In genomic region chr6:56690519-56691200, GRCh38 we compare ENCODE assay signal across 11 cellular contexts. TPM values are rescaled to one million over a fixed set of nuclear protein-coding genes. Genes with fewer than 3 reads are reported as not detected.
DNase-seq lines count a peak whose midpoint lies in the region; ATAC-seq and TF ChIP-seq lines count a peak whose summit lies in the region.
"Had no signal": no experiment of that assay in that cellular context is flagged by ENCODE, and none has a peak within 500 bp of the region (broad histone marks: within the 10 kb centered on the region; RNA-seq: fewer than 3 reads in every experiment).

No MANE protein-coding gene starts in this region.

- no peak for TF ChIP-seq CTCF in AG10803 (conservative IDR thresholded peaks at IDR 0.05; ENCODE audit: low read length)
- TF ChIP-seq CTCF in PC-9 (conservative IDR thresholded peaks at IDR 0.05) = no peak

- H3K27ac ChIP-seq in PC-9 (no peak overlapping the region), epithelial cell of prostate (peak overlapping the region; percentile 82), muscle layer of duodenum (ENCODE audit: low read length) (peak overlapping the region; percentile 96)
- H3K27ac ChIP-seq in CD8-positive, alpha-beta memory T cell (ENCODE audit: low read depth, low read length) = no peak overlapping the region

- CTCF ChIA-PET in PC-9 (lab: Charles Lee) = interaction anchor here (0.6 to 1.3 kb wide), 3 partner anchors 48 to 1699 kb away, joined by 3 to 4 read pairs (median 3); partner anchors contain the start of gene DST
- CTCF ChIA-PET in CD8-positive, alpha-beta memory T cell (lab: Charles Lee) = interaction anchor here (1.5 kb wide), 1 partner anchor 14 kb away, joined by 3 read pairs; no protein-coding TSS in a partner anchor

- ATAC-seq in GM18505 (IDR thresholded peaks at IDR 0.05; ENCODE audit: unreplicated experiment) (no peak), GM21825 (IDR thresholded peaks at IDR 0.05; ENCODE audit: unreplicated experiment) (no peak)

- H3K4me1 ChIP-seq in PC-9 (replicated peaks; ENCODE audit: insufficient read depth) (peaks cover 31% of the 10 kb centered on the region), muscle layer of duodenum (ENCODE audit: control insufficient read depth in 1 of 2, insufficient read depth in 2 of 2, low read length in 2 of 2) (peaks cover 9 to 16% of the 10 kb centered on the region in 2 donors)
- no peaks in the 10 kb centered on the region for H3K4me1 ChIP-seq in CD8-positive, alpha-beta memory T cell (ENCODE audit: insufficient read depth, low read length)

- no peak overlapping the region for H3K27ac Mint-ChIP-seq in CD8-positive, alpha-beta memory T cell

- intact Hi-C loops in PC-9 (cut with micrococcal nuclease; ENCODE audit: unreplicated experiment) = no loop called here

- no peak for TF ChIP-seq POLR2A in GM18505 (IDR thresholded peaks at IDR 0.05; ENCODE audit: borderline replicate concordance, extremely low read depth, insufficient read depth, insufficient read length)

- peaks cover 18% of the 10 kb centered on the region; the same call in 1 of the 2 replicates for H3F3A ChIP-seq in PC-9 (ENCODE audit: insufficient read depth, low read depth)

- POLR2A ChIA-PET in PC-9 (lab: Charles Lee; ENCODE audit: unreplicated experiment) = interaction anchor here (0.6 to 1.1 kb wide), 4 partner anchors 23 to 277 kb away, joined by 3 to 14 read pairs (median 4); no protein-coding TSS in a partner anchor
- POLR2A ChIA-PET in CD8-positive, alpha-beta memory T cell (lab: Charles Lee) = no interaction called here

- no peaks in the 10 kb centered on the region for H3K9me2 ChIP-seq in PC-9 (ENCODE audit: insufficient read depth)

- H3K9me3 ChIP-seq in PC-9 (ENCODE audit: insufficient read depth, low read depth) (no peaks in the 10 kb centered on the region), muscle layer of duodenum (ENCODE audit: control insufficient read depth in 1 of 2, low read length in 2 of 2) (no peaks in the 10 kb centered on the region)
- H3K9me3 ChIP-seq in CD8-positive, alpha-beta memory T cell (ENCODE audit: low read length) = no peaks in the 10 kb centered on the region
- H3K9me3 ChIP-seq: vagina had no signal

- no peak overlapping the region for H3K4me3 Mint-ChIP-seq in CD8-positive, alpha-beta memory T cell

- H3K36me3 ChIP-seq in PC-9 (ENCODE audit: low read depth) (0 out of 2 replicates have a peak, but pooled peaks cover 8% of the 10 kb centered on the region), muscle layer of duodenum (ENCODE audit: control insufficient read depth in 1 of 2, insufficient read depth in 2 of 2, low read length in 2 of 2) (peaks cover 0 to 18% of the 10 kb centered on the region in 2 donors)
- H3K36me3 ChIP-seq in CD8-positive, alpha-beta memory T cell (ENCODE audit: insufficient read depth, low read length) = no peaks in the 10 kb centered on the region
- H3K36me3 ChIP-seq: vagina had no signal

- H3K4me3 ChIP-seq in AG10803 (ENCODE audit: low read length) (peak overlapping the region; percentile 59), PC-9 (no peak overlapping the region), muscle layer of duodenum (ENCODE audit: low read depth in 1 of 2, low read length in 2 of 2) (peak overlapping the region; percentile 52 to 57)
- H3K4me3 ChIP-seq in CD8-positive, alpha-beta memory T cell (ENCODE audit: low read length) = no peak overlapping the region
- H3K4me3 ChIP-seq: vagina had no signal

- TSS peak; percentile 0 for BruUV-seq in PC-9 (replicated peaks; lab: Mats Ljungman, UMichigan)

- no peaks in the 10 kb centered on the region for H3K27me3 Mint-ChIP-seq in CD8-positive, alpha-beta memory T cell

- H2AFZ ChIP-seq in PC-9 = no peak overlapping the region

- peaks cover 0 to 3% (median 0%) of the 10 kb centered on the region in 5 donors for H3K9me3 Mint-ChIP-seq in CD8-positive, alpha-beta memory T cell

- H3K36me3 Mint-ChIP-seq in CD8-positive, alpha-beta memory T cell = no peaks in the 10 kb centered on the region

- H3K27me3 ChIP-seq in PC-9 (ENCODE audit: insufficient read depth, low read depth) (no peaks in the 10 kb centered on the region), muscle layer of duodenum (ENCODE audit: low read depth, low read length) (no peaks in the 10 kb centered on the region)
- H3K27me3 ChIP-seq in CD8-positive, alpha-beta memory T cell (ENCODE audit: insufficient read depth, low read length, poor library complexity, severe bottlenecking) = no peaks in the 10 kb centered on the region
- H3K27me3 ChIP-seq: vagina had no signal

- no peaks in the 10 kb centered on the region for H3K79me2 ChIP-seq in PC-9 (ENCODE audit: low read depth)

- H3K4me1 Mint-ChIP-seq in CD8-positive, alpha-beta memory T cell = no peaks in the 10 kb centered on the region

- no peak overlapping the region for H3K4me2 ChIP-seq in PC-9

- H4K20me1 ChIP-seq in PC-9 (ENCODE audit: insufficient read depth) = no peaks in the 10 kb centered on the region

- DNase-seq in AG10803 (ENCODE audit: low read depth) (peak; percentile 87), PC-9 (no peak), epithelial cell of prostate (ENCODE audit: low read depth, low spot score) (no peak), NCI-H1436 (lab: John Stamatoyannopoulos, UW) (no peak)
- DNase-seq in CD8-positive, alpha-beta memory T cell = no peak
- DNase-seq: DMS79, NCI-H187 had no signal

RNA-seq across cellular contexts. Expression of gene DST, which starts 48.0 kb away (rescaled TPM):
- total RNA-seq in PC-9 (2021) = 217 and 237 TPM in 2 replicates
- total RNA-seq in CD8-positive, alpha-beta memory T cell = 1 to 10 TPM; 1.7 to 1.9 TPM
- polyA plus RNA-seq in CD8-positive, alpha-beta memory T cell = 0.95 TPM

Comparison
In these comparisons a context has a peak if more than half of its experiments do, and no peak if none do; other contexts are left out.
1. H3K4me3 ChIP-seq: peak in AG10803 (single experiment) and muscle layer of duodenum (2 of 2); none in PC-9 (single experiment) and CD8-positive, alpha-beta memory T cell (single experiment).
2. H3K27ac ChIP-seq: peak in epithelial cell of prostate (single experiment) and muscle layer of duodenum (single experiment); none in PC-9 (single experiment) and CD8-positive, alpha-beta memory T cell (single experiment).
3. RNA of gene DST, which starts 48.0 kb away (total RNA-seq): 217 to 237 TPM in PC-9; 1.7 to 1.9 TPM in CD8-positive, alpha-beta memory T cell; every median in the first group is over 10 times any median in the second.